ENCODE assay signal across 2 cellular contexts in the genomic region with DNA sequence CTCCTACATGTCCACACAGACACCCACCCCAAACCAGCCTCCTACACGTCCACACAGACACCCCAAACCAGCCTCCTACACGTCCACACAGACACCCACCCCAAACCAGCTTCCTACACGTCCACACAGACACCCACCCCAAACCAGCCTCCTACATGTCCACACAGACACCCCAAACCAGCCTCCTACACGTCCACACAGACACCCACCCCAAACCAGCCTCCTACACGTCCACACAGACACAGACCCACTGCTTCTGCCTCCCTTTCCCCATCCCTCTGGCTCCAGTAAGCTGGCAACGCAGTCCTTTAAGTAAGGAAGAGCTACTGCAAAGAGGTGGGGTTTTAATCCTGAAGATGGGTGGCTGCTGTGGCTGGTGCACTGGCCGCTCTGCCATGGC. TPM values are rescaled to one million over a fixed set of nuclear protein-coding genes. Genes with fewer than 3 reads are reported as not detected.
"Had no signal": no experiment of that assay in that cellular context is flagged by ENCODE, and none has a peak within 500 bp of the region (broad histone marks: within the 10 kb centered on the region; RNA-seq: fewer than 3 reads in every experiment).

No MANE protein-coding gene starts in this region.

RNA-seq across cellular contexts. Expression of a gene that starts 27.8 kb away (rescaled TPM):
- total RNA-seq: fibroblast of lung, fibroblast of villous mesenchyme had no signal
